In the genomic region with DNA sequence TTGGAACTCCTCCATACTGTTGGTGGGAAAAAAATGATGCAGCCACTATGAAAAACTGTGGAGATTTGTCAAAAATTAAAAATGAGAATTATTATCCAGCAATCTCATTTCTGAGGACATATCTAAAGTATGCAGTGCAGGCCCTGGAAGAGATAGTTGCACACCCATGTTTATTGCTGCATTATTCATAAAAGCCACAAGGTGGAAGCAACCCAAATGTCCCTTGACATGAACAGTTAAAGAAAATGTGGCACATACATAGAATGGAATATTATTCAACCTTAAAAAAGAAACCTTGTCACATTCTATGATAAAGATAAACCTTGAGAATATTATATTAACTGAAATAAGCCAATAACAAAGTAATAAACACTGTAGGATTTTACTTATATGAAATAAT, we compare ENCODE assay signal across 8 cellular contexts.
A peak's percentile ranks its signal among the peaks of the same experiment; 100 is the strongest.
DNase-seq lines count a peak whose midpoint lies in the region; ATAC-seq, FAIRE-seq and TF ChIP-seq lines count a peak whose summit lies in the region.

No MANE protein-coding gene starts in this region.

- SMC1A ChIA-PET in GM12878 (lab: Charles Lee; ENCODE audit: uncharacterized antibody, unreplicated experiment), result interaction anchor here (0.7 kb wide), 1 partner anchor 214 kb away, joined by 3 read pairs; no protein-coding TSS in a partner anchor

- H3K9me3 Mint-ChIP-seq in activated CD4-positive, alpha-beta T cell treated with anti-CD3 and anti-CD28 coated beads for 36 hours (ENCODE audit: low read depth), result no peaks in the 10 kb centered on the region
- H3K9me3 Mint-ChIP-seq in activated CD4-positive, alpha-beta T cell treated with anti-CD3 and anti-CD28 coated beads, Interleukin-2, amount 10 ng/mL, durations not matched to agents 7 days and 5 days, result no peaks in the 10 kb centered on the region
- H3K9me3 Mint-ChIP-seq in activated CD8-positive, alpha-beta memory T cell treated with anti-CD3 and anti-CD28 coated beads, Interleukin-2, amount 10 ng/mL, durations not matched to agents 7 days and 5 days (ENCODE audit: low read depth), result no peaks in the 10 kb centered on the region

- FAIRE-seq in GM12878 (lab: Jason Lieb, UNC), result peak; percentile 65

- CTCF ChIA-PET in activated CD4-positive, alpha-beta T cell treated with anti-CD3 and anti-CD28 coated beads for 36 hours (lab: Charles Lee), result no interaction called here
- CTCF ChIA-PET in activated CD4-positive, alpha-beta T cell treated with anti-CD3 and anti-CD28 coated beads, Interleukin-2, amount 10 ng/mL, durations not matched to agents 7 days and 5 days (lab: Charles Lee), result no interaction called here
- CTCF ChIA-PET in GM12878 (lab: Yijun Ruan, JAX), result interaction anchor here (1.0 to 1.1 kb wide), 2 partner anchors 213 to 216 kb away, joined by 3 to 5 read pairs; no protein-coding TSS in a partner anchor
- CTCF ChIA-PET in activated CD8-positive, alpha-beta memory T cell treated with anti-CD3 and anti-CD28 coated beads, Interleukin-2, amount 10 ng/mL, durations not matched to agents 7 days and 5 days (lab: Charles Lee), result no interaction called here

- H3K9ac ChIP-seq in GM12878 (ENCODE audit: control insufficient read depth, insufficient read depth, low read length), result no peak overlapping the region

- ATAC-seq in activated CD4-positive, alpha-beta T cell treated with anti-CD3 and anti-CD28 coated beads for 36 hours, result peak; percentile 44
- ATAC-seq in HG03469 (IDR thresholded peaks at IDR 0.05; ENCODE audit: unreplicated experiment), result peak; percentile 74
- peak; percentile 82 for ATAC-seq in GM12878
- no peak for ATAC-seq in activated CD8-positive, alpha-beta memory T cell treated with anti-CD3 and anti-CD28 coated beads, Interleukin-2, amount 10 ng/mL, durations not matched to agents 7 days and 5 days

- DNase-seq in activated CD4-positive, alpha-beta T cell treated with anti-CD3 and anti-CD28 coated beads for 36 hours, result no peak
- DNase-seq in activated CD4-positive, alpha-beta T cell treated with anti-CD3 and anti-CD28 coated beads, Interleukin-2, amount 10 ng/mL, durations not matched to agents 7 days and 5 days, result no peak
- DNase-seq in GM12878 (ENCODE audit: low read depth, low spot score) (no peak), thyroid gland (no peak)
- DNase-seq in activated CD8-positive, alpha-beta memory T cell treated with anti-CD3 and anti-CD28 coated beads, Interleukin-2, amount 10 ng/mL, durations not matched to agents 7 days and 5 days, result no peak
- DNase-seq in stimulated activated CD4-positive, alpha-beta T cell treated with anti-CD3 and anti-CD28 coated beads, Interleukin-4, amount 100 ng/mL, for 1 hour, result no peak
- DNase-seq in activated CD4-positive, CD25-positive, alpha-beta regulatory T cell (lab: John Stamatoyannopoulos, UW), result no peak

- no peak overlapping the region for H2AFZ ChIP-seq in GM12878 (ENCODE audit: control insufficient read depth, low read depth, low read length)

- intact Hi-C loops in activated CD4-positive, alpha-beta T cell treated with anti-CD3 and anti-CD28 coated beads for 36 hours (cut with DNase I, micrococcal nuclease), result loop anchor here (1.0 to 2.0 kb wide), 2 partner anchors 213 kb away; no protein-coding TSS in a partner anchor
- intact Hi-C loops in GM12878 (cut with micrococcal nuclease; ENCODE audit: unreplicated experiment), result loop anchor here (2.0 kb wide), 1 partner anchor 213 kb away; no protein-coding TSS in a partner anchor
- intact Hi-C loops in thyroid gland (cut with DNase I), result no loop called here

- H3K4me1 Mint-ChIP-seq in activated CD4-positive, alpha-beta T cell treated with anti-CD3 and anti-CD28 coated beads for 36 hours, result no peaks in the 10 kb centered on the region
- no peaks in the 10 kb centered on the region for H3K4me1 Mint-ChIP-seq in activated CD4-positive, alpha-beta T cell treated with anti-CD3 and anti-CD28 coated beads, Interleukin-2, amount 10 ng/mL, durations not matched to agents 7 days and 5 days
- no peaks in the 10 kb centered on the region for H3K4me1 Mint-ChIP-seq in activated CD8-positive, alpha-beta memory T cell treated with anti-CD3 and anti-CD28 coated beads, Interleukin-2, amount 10 ng/mL, durations not matched to agents 7 days and 5 days

- RAD21 ChIA-PET in GM12878 (lab: Charles Lee; ENCODE audit: unreplicated experiment), result no interaction called here

- TF ChIP-seq POLR2A in GM12878 (IDR thresholded peaks at IDR 0.05; ENCODE audit: low read depth, low read length) (no peak), thyroid gland (IDR thresholded peaks at IDR 0.05) (no peak)

- no peak overlapping the region for H3K27ac Mint-ChIP-seq in activated CD4-positive, alpha-beta T cell treated with anti-CD3 and anti-CD28 coated beads for 36 hours
- H3K27ac Mint-ChIP-seq in activated CD4-positive, alpha-beta T cell treated with anti-CD3 and anti-CD28 coated beads, Interleukin-2, amount 10 ng/mL, durations not matched to agents 7 days and 5 days, result no peak overlapping the region
- H3K27ac Mint-ChIP-seq in activated CD8-positive, alpha-beta memory T cell treated with anti-CD3 and anti-CD28 coated beads, Interleukin-2, amount 10 ng/mL, durations not matched to agents 7 days and 5 days, result no peak overlapping the region

- H3K4me2 ChIP-seq in GM12878 (ENCODE audit: control insufficient read depth, insufficient read depth), result no peak overlapping the region

- H3K36me3 Mint-ChIP-seq in activated CD4-positive, alpha-beta T cell treated with anti-CD3 and anti-CD28 coated beads for 36 hours (ENCODE audit: low read depth), result no peaks in the 10 kb centered on the region
- H3K36me3 Mint-ChIP-seq in activated CD4-positive, alpha-beta T cell treated with anti-CD3 and anti-CD28 coated beads, Interleukin-2, amount 10 ng/mL, durations not matched to agents 7 days and 5 days (ENCODE audit: low read depth), result no peaks in the 10 kb centered on the region
- H3K36me3 Mint-ChIP-seq in activated CD8-positive, alpha-beta memory T cell treated with anti-CD3 and anti-CD28 coated beads, Interleukin-2, amount 10 ng/mL, durations not matched to agents 7 days and 5 days, result no peaks in the 10 kb centered on the region

- H3K4me3 Mint-ChIP-seq in activated CD4-positive, alpha-beta T cell treated with anti-CD3 and anti-CD28 coated beads for 36 hours, result no peak overlapping the region
- H3K4me3 Mint-ChIP-seq in activated CD4-positive, alpha-beta T cell treated with anti-CD3 and anti-CD28 coated beads, Interleukin-2, amount 10 ng/mL, durations not matched to agents 7 days and 5 days, result no peak overlapping the region
- H3K4me3 Mint-ChIP-seq in activated CD8-positive, alpha-beta memory T cell treated with anti-CD3 and anti-CD28 coated beads, Interleukin-2, amount 10 ng/mL, durations not matched to agents 7 days and 5 days, result no peak overlapping the region

- no peaks in the 10 kb centered on the region for H3K9me3 ChIP-seq in GM12878 (replicated peaks; ENCODE audit: control insufficient read depth, insufficient read depth, low read length)
- no peaks in the 10 kb centered on the region for H3K9me3 ChIP-seq in thyroid gland

- no peaks in the 10 kb centered on the region for H4K20me1 ChIP-seq in GM12878 (ENCODE audit: control insufficient read depth, insufficient read depth)

- TF ChIP-seq EP300 in GM12878 (IDR thresholded peaks at IDR 0.05; ENCODE audit: borderline replicate concordance in 1 of 2, control insufficient read depth in 1 of 2, low read depth in 2 of 2, low read length in 2 of 2), result no peak

- no peaks in the 10 kb centered on the region for H3K79me2 ChIP-seq in GM12878 (ENCODE audit: control insufficient read depth, insufficient read depth, low read length)

- H3K4me1 ChIP-seq in GM12878 (ENCODE audit: control insufficient read depth, insufficient read depth, low read length) (no peaks in the 10 kb centered on the region), thyroid gland (no peaks in the 10 kb centered on the region)

- H3K27me3 Mint-ChIP-seq in activated CD4-positive, alpha-beta T cell treated with anti-CD3 and anti-CD28 coated beads for 36 hours, result no peaks in the 10 kb centered on the region
- H3K27me3 Mint-ChIP-seq in activated CD4-positive, alpha-beta T cell treated with anti-CD3 and anti-CD28 coated beads, Interleukin-2, amount 10 ng/mL, durations not matched to agents 7 days and 5 days, result peaks cover 4% of the 10 kb centered on the region
- no peaks in the 10 kb centered on the region for H3K27me3 Mint-ChIP-seq in activated CD8-positive, alpha-beta memory T cell treated with anti-CD3 and anti-CD28 coated beads, Interleukin-2, amount 10 ng/mL, durations not matched to agents 7 days and 5 days

- H3K27me3 ChIP-seq in GM12878 (replicated peaks in 1 of 2; ENCODE audit: control insufficient read depth in 2 of 2, insufficient read depth in 2 of 2, low read length in 1 of 2) (peaks cover 0 to 3% of the 10 kb centered on the region in 2 experiments; a peak in 1 of 4 replicates), thyroid gland (no peaks in the 10 kb centered on the region)

- in situ Hi-C loops in GM12878 (cut with MboI), result loop anchor here (10.0 kb wide), 1 partner anchor 215 kb away; no protein-coding TSS in a partner anchor

- H3K36me3 ChIP-seq in GM12878 (ENCODE audit: control insufficient read depth in 2 of 2, insufficient read depth in 2 of 2, low read length in 1 of 2), result no peaks in the 10 kb centered on the region
- no peaks in the 10 kb centered on the region for H3K36me3 ChIP-seq in thyroid gland

- no TSS peak for BruUV-seq in GM12878 (replicated peaks; lab: Mats Ljungman, UMichigan)

- H3K27ac ChIP-seq in GM12878 (ENCODE audit: control insufficient read depth, insufficient read depth) (no peak overlapping the region), thyroid gland (no peak overlapping the region)

- TF ChIP-seq RAD21 in GM12878 (IDR thresholded peaks at IDR 0.05; ENCODE audit: insufficient read depth, low read depth, low read length), result peak; percentile 42

- TF ChIP-seq CTCF in GM12878 (IDR thresholded peaks at IDR 0.05 in 2 of 3, conservative IDR thresholded peaks at IDR 0.05 in 1 of 3; ENCODE audit: control insufficient read depth in 2 of 3, extremely low read depth in 1 of 3, insufficient read depth in 1 of 3, low read depth in 3 of 3, low read length in 3 of 3), result peak; percentile 25 to 39 (median 34); a peak in 3 of 6 replicates
- peak in 4 of 6 experiments; percentile 12 to 35 (median 30) for TF ChIP-seq CTCF in thyroid gland (IDR thresholded peaks at IDR 0.05)

- H3K4me3 ChIP-seq in GM12878, result no peak overlapping the region
- H3K4me3 ChIP-seq in thyroid gland (replicated peaks in 1 of 3), result no peak overlapping the region

- POLR2A ChIA-PET in activated CD4-positive, alpha-beta T cell treated with anti-CD3 and anti-CD28 coated beads for 36 hours (lab: Charles Lee), result no interaction called here
- POLR2A ChIA-PET in activated CD4-positive, alpha-beta T cell treated with anti-CD3 and anti-CD28 coated beads, Interleukin-2, amount 10 ng/mL, durations not matched to agents 7 days and 5 days (lab: Charles Lee), result no interaction called here
- POLR2A ChIA-PET in GM12878 (lab: Charles Lee), result no interaction called here
